ENCODE assay signal across 32 cellular contexts in the genomic region with DNA sequence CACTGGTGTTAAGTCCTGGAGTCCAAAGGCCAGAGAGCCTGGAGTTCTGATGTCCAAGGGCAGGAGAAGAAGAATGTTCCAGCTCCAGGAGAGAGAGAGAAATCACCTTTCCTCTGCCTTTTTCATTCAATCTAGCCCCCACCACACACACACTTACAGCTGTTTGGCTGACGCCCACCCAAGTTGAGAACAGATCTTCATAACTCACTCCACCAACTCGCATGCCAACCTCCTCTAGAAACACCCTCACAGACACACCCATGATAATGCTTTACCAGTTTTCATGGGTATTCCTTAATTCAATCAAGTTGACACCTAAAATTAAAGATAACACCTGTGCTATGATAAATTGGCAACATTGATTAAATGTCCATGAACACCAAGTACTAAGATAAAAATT. TPM values are rescaled to one million over a fixed set of nuclear protein-coding genes. Genes with fewer than 3 reads are reported as not detected.
"Had no signal": no experiment of that assay in that cellular context is flagged by ENCODE, and none has a peak within 500 bp of the region (broad histone marks: within the 10 kb centered on the region; RNA-seq: fewer than 3 reads in every experiment).

No MANE protein-coding gene starts in this region.

- H3K9me3 ChIP-seq: adrenal gland, ascending aorta, body of pancreas, breast epithelium had no signal

- FAIRE-seq: astrocyte, bronchial epithelial cell had no signal

- DNase-seq: activated effector memory CD4-positive, alpha-beta T cell treated with anti-CD3 and anti-CD28 coated beads, Interleukin-2, amount 50 U/mL, for 16 hours; activated effector memory CD4-positive, alpha-beta T cell treated with Interleukin-2 at 50 U/mL for 16 hours; activated gamma-delta T cell; activated gamma-delta T cell treated with Interleukin-2 at 50 U/mL for 16 hours; activated naive CD4-positive, alpha-beta T cell; activated naive CD4-positive, alpha-beta T cell treated with anti-CD3 and anti-CD28 coated beads for 36 hours; activated naive CD4-positive, alpha-beta T cell treated with anti-CD3 and anti-CD28 coated beads, Interleukin-2, amount 10 ng/mL, durations not matched to agents 7 days and 5 days; activated naive CD4-positive, alpha-beta T cell treated with anti-CD3 and anti-CD28 coated beads, Interleukin-2, amount 50 U/mL, for 16 hours; activated naive CD4-positive, alpha-beta T cell treated with Interleukin-2 at 50 U/mL for 16 hours; activated naive CD8-positive, alpha-beta T cell treated with anti-CD3 and anti-CD28 coated beads for 36 hours; activated naive CD8-positive, alpha-beta T cell treated with anti-CD3 and anti-CD28 coated beads, Interleukin-2, amount 10 ng/mL, durations not matched to agents 7 days and 5 days; activated naive CD8-positive, alpha-beta T cell treated with anti-CD3 and anti-CD28 coated beads, Interleukin-2, amount 50 U/mL, for 24 hours; activated T-cell treated with anti-CD3 and anti-CD28 coated beads, Interleukin-2, amount 50 U/mL, for 24 hours; activated T-cell treated with anti-CD3 and anti-CD28 coated beads, Interleukin-2, amount 50 U/mL, for 4 hours; activated T-cell treated with anti-CD3 and anti-CD28 coated beads, Interleukin-2, amount 50 U/mL, for 48 hours; activated T-cell treated with anti-CD3 and anti-CD28 coated beads, Interleukin-2, amount 50 U/mL, for 72 hours; adrenal gland; amniotic stem cell; amygdala; anterior cingulate cortex; aorta; body of pancreas; brain microvascular endothelial cell; central memory CD4-positive, alpha-beta T cell; cerebellar nuclear complex had no signal

- H3K4me3 ChIP-seq: adrenal gland, ascending aorta, body of pancreas, breast epithelium, cardiac muscle cell had no signal

- H3K27ac ChIP-seq: adrenal gland, ascending aorta, body of pancreas, brain microvascular endothelial cell, breast epithelium, cardiac muscle cell had no signal

- ATAC-seq: activated naive CD4-positive, alpha-beta T cell treated with anti-CD3 and anti-CD28 coated beads, Interleukin-2, amount 50 U/mL, for 72 hours; activated naive CD8-positive, alpha-beta T cell treated with anti-CD3 and anti-CD28 coated beads, Interleukin-2, amount 50 U/mL, for 24 hours; activated T-cell treated with anti-CD3 and anti-CD28 coated beads, Interleukin-2, amount 50 U/mL, for 4 hours; activated T-cell treated with anti-CD3 and anti-CD28 coated beads, Interleukin-2, amount 50 U/mL, for 72 hours; activated T-helper 17 cell treated with anti-CD3 and anti-CD28 coated beads, Interleukin-2, amount 50 U/mL, for 72 hours; body of pancreas had no signal

- H3K4me1 ChIP-seq: adrenal gland, ascending aorta, body of pancreas, breast epithelium had no signal

RNA-seq across cellular contexts. Expression of gene MNDA, which starts 42.0 kb away (rescaled TPM):
- polyA plus RNA-seq: cardiac muscle cell had no signal

RNA-seq across cellular contexts. Expression of gene PYHIN1, which starts 58.2 kb away (rescaled TPM):
- polyA plus RNA-seq: aorta, cardiac muscle cell had no signal
